9 cellular contexts compared by ENCODE assay signal in the genomic region with DNA sequence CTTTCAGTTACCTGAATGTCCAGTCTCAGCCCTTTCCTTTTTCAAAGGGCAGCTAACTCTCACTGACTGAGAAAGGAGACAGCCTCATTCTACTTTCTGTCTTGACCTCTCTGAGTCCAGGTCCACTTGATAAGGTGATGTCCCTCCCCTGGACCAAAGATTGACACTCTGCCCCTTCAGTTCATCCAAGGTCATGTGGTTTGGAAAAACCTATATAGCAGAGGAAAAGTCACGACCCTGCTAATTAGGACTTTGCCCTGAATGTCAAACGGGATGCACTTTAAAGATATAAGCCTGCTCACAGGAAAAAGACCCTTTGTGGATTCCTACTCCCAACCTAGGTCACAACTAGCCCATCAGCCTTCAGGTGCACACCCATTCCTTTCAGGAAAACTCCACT.
"Had no signal": no experiment of that assay in that cellular context is flagged by ENCODE, and none has a peak within 500 bp of the region (broad histone marks: within the 10 kb centered on the region; RNA-seq: fewer than 3 reads in every experiment).

No MANE protein-coding gene starts in this region.

- DNase-seq: GM23248, H9, HCEC 1CT, IMR-90, KBM-7 had no signal

- H3K9me3 Mint-ChIP-seq: H9 had no signal

- H3K27ac ChIP-seq: GM23248, HL-60, KMS-11 had no signal

- H3K4me3 Mint-ChIP-seq: H9 had no signal

- H3K4me2 ChIP-seq: KMS-11 had no signal

- FAIRE-seq: H1, H54 had no signal

- H2AFZ ChIP-seq: GM23248 had no signal

- H3K9ac ChIP-seq: GM23248, KMS-11 had no signal

- H3K4me3 ChIP-seq: GM23248 had no signal
